8 cellular contexts compared by ENCODE assay signal in genomic region chr1:156740679-156741612, GRCh38. TPM values are rescaled to one million over a fixed set of nuclear protein-coding genes. Genes with fewer than 3 reads are reported as not detected.
DNase-seq lines count a peak whose midpoint lies in the region; ATAC-seq and TF ChIP-seq lines count a peak whose summit lies in the region.

Gene MRPL24 (minus strand): TSS chr1:156741088. CDS start chr1:156738704, 2,384 bp downstream.

- H3K36me3 Mint-ChIP-seq in activated naive CD8-positive, alpha-beta T cell, result peaks cover 12% of the 10 kb centered on the region

- H3K27me3 Mint-ChIP-seq in activated naive CD8-positive, alpha-beta T cell, result no peaks in the 10 kb centered on the region

- peak within 1 kb of the TSS; percentile 98 for H3K27ac ChIP-seq in temporal lobe (ENCODE audit: low read depth, low read length)

- peak; percentile 79 for ATAC-seq in HG02623 (IDR thresholded peaks at IDR 0.05; ENCODE audit: unreplicated experiment)

- H3K9me3 Mint-ChIP-seq in activated naive CD8-positive, alpha-beta T cell (ENCODE audit: low read depth), result no peaks in the 10 kb centered on the region

- peak within 1 kb of the TSS; percentile 95 for H3K4me3 Mint-ChIP-seq in activated naive CD8-positive, alpha-beta T cell

- CTCF ChIA-PET in GM10248 (lab: Yijun Ruan, JAX), result interaction anchor here (0.9 to 5.3 kb wide), 9 partner anchors 10 to 35 kb away, joined by 3 to 64 read pairs (median 5); partner anchors contain the start of genes CRABP2, HDGF, ISG20L2 and METTL25B

- no peak for TF ChIP-seq CTCF in GM10248 (IDR thresholded peaks at IDR 0.05; ENCODE audit: control extremely low read depth, extremely low read depth, low read depth, missing control alignments)

- POLR2A ChIA-PET in GM10248 (lab: Yijun Ruan, JAX), result interaction anchor here (0.6 to 1.7 kb wide), 4 partner anchors 13 to 547 kb away, joined by 4 to 15 read pairs (median 8); partner anchors contain the start of genes ISG20L2, METTL25B, PRCC and SLC25A44

- H3K4me1 Mint-ChIP-seq in activated naive CD8-positive, alpha-beta T cell (ENCODE audit: low read depth), result peaks cover 33% of the 10 kb centered on the region

- H3K27ac Mint-ChIP-seq in activated naive CD8-positive, alpha-beta T cell, result peak within 1 kb of the TSS; percentile 98

- DNase-seq in GM10248 (ENCODE audit: extremely low spot score), result peak; percentile 93
- peak; percentile 99 for DNase-seq in NCI-H1105 (lab: John Stamatoyannopoulos, UW)
- DNase-seq in SKM-1 treated with dmso at 0.1 percent for 144 hours (lab: John Stamatoyannopoulos, UW; ENCODE audit: unreplicated experiment), result peak; percentile 100
- DNase-seq in glomerular endothelial cell (ENCODE audit: extremely low read depth, low read depth, low spot score), result peak; percentile 98
- peak; percentile 98 for DNase-seq in occipital lobe (lab: John Stamatoyannopoulos, UW)

RNA-seq across cellular contexts. Expression of gene MRPL24, which starts in this region (rescaled TPM):
- total RNA-seq in glomerular endothelial cell (48.3 and 79.0 TPM in 2 replicates), occipital lobe (10.6 TPM), temporal lobe (11.6 TPM)

Comparison
In these comparisons a context has a peak if more than half of its experiments do, and no peak if none do; other contexts are left out.
1. Peak in every context shown above with its lines: DNase-seq, ATAC-seq and H3K27ac ChIP-seq.